Comparison of ENCODE assay signal across 1 cellular context in the genomic region with DNA sequence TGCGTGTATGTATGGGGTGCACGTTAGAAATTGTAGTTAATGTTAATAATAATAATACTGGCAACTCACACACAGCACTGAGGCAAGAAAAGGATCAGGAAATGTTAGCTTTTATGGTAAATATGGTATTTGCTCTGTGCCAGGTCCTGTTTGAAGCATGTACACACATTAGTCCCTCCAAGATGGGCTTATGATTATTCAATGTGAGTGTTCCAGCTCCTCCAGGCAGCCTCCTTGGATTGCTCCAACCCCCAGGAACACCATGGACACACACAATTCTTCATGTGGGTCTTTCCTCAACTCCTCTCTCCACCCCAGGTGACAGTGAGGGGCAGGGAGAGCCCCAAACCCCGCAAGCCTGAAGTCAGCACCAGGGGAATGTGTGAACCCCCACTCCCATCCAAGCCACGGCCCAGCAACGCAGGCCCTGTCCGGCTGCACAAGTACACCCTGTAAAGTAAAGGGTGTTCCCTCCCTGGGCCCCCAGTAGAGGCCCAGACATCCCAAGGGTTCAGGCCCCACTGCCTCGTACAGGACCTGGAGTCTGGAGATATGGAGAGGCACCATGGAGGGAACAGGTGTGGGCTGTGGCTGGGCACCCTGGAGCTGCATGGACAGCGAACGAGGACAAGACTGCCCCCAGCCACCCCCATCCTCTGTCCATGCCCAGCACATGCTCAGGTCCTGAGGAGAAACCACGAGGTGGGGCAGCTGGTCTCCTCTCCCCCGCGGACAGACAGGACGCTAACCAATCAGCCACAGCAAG.
TF ChIP-seq lines count a peak whose summit lies in the region.

No MANE protein-coding gene starts in this region.

TF ChIP-seq in WTC11, 78 proteins besides CTCF, POLR2A, EP300 and RAD21:
- TF ChIP-seq, protein P1, sequence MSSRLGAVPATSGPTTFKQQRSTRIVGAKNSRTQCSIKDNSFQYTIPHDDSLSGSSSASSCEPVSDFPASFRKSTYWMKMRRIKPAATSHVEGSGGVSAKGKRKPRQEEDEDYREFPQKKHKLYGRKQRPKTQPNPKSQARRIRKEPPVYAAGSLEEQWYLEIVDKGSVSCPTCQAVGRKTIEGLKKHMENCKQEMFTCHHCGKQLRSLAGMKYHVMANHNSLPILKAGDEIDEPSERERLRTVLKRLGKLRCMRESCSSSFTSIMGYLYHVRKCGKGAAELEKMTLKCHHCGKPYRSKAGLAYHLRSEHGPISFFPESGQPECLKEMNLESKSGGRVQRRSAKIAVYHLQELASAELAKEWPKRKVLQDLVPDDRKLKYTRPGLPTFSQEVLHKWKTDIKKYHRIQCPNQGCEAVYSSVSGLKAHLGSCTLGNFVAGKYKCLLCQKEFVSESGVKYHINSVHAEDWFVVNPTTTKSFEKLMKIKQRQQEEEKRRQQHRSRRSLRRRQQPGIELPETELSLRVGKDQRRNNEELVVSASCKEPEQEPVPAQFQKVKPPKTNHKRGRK (CRISPR knock-in tag; IDR thresholded peaks at IDR 0.05; ENCODE audit: borderline replicate concordance), result no peak
